Comparison of ENCODE assay signal across 22 cellular contexts in genomic region chr2:95052804-95053535, GRCh38. TPM values are rescaled to one million over a fixed set of nuclear protein-coding genes. Genes with fewer than 3 reads are reported as not detected.
DNase-seq lines count a peak whose midpoint lies in the region; ATAC-seq and TF ChIP-seq lines count a peak whose summit lies in the region.
"Had no signal": no experiment of that assay in that cellular context is flagged by ENCODE, and none has a peak within 500 bp of the region (broad histone marks: within the 10 kb centered on the region; RNA-seq: fewer than 3 reads in every experiment).

No MANE protein-coding gene starts in this region.

- H3K4me3 Mint-ChIP-seq in stimulated activated naive CD8-positive, alpha-beta T cell treated with anti-CD3 and anti-CD28 coated beads, Interleukin-15, amount 100 ng/mL, for 72 hours: peak overlapping the region; percentile 56 to 65
- no peak overlapping the region for H3K4me3 Mint-ChIP-seq in endodermal cell
- H3K4me3 Mint-ChIP-seq: effector memory CD8-positive, alpha-beta T cell; type B pancreatic cell had no signal

- WGBS in endodermal cell (ENCODE audit: insufficient coverage in 1 of 2, insufficient read length in 1 of 2), 2 experiments: 87 to 89% methylated on average over 11 to 15 of the region's 15 CpGs

- H3K27ac ChIP-seq in OCI-LY1 (ENCODE audit: low read depth, low read length, poor library complexity, severe bottlenecking) (no peak overlapping the region), endodermal cell (ENCODE audit: low read depth, low read length) (no peak overlapping the region), upper lobe of right lung (no peak overlapping the region)
- H3K27ac ChIP-seq: cardiac muscle cell, right atrium auricular region had no signal

- H3K9me3 Mint-ChIP-seq in stimulated activated naive CD8-positive, alpha-beta T cell treated with anti-CD3 and anti-CD28 coated beads, Interleukin-15, amount 100 ng/mL, for 72 hours: no peaks in the 10 kb centered on the region
- no peaks in the 10 kb centered on the region for H3K9me3 Mint-ChIP-seq in endodermal cell
- H3K9me3 Mint-ChIP-seq: activated T-cell treated with anti-CD3 and anti-CD28 coated beads, Interleukin-2, amount 50 U/mL, for 72 hours; effector memory CD8-positive, alpha-beta T cell; type B pancreatic cell had no signal

- H3K27me3 ChIP-seq in OCI-LY1 (ENCODE audit: insufficient read depth, low read length) (no peaks in the 10 kb centered on the region; the same call in 1 of the 2 replicates), endodermal cell (ENCODE audit: control insufficient read depth, insufficient read depth, low read length, poor library complexity, severe bottlenecking) (peaks cover 6% of the 10 kb centered on the region), upper lobe of right lung (no peaks in the 10 kb centered on the region)
- H3K27me3 ChIP-seq: right atrium auricular region had no signal

- TF ChIP-seq CTCF in OCI-LY1 (IDR thresholded peaks at IDR 0.05; ENCODE audit: low read length) (peak; percentile 22; the same call in 1 of the 2 replicates), endodermal cell (conservative IDR thresholded peaks at IDR 0.05) (peak; percentile 57), upper lobe of right lung (IDR thresholded peaks at IDR 0.05) (no peak)

- H3K27me3 Mint-ChIP-seq in stimulated activated naive CD8-positive, alpha-beta T cell treated with anti-CD3 and anti-CD28 coated beads, Interleukin-15, amount 100 ng/mL, for 72 hours: no peaks in the 10 kb centered on the region
- peaks cover 13% of the 10 kb centered on the region for H3K27me3 Mint-ChIP-seq in endodermal cell (ENCODE audit: insufficient read depth)
- H3K27me3 Mint-ChIP-seq: type B pancreatic cell had no signal

- H4K20me1 ChIP-seq in OCI-LY1 (ENCODE audit: insufficient read depth, low read length): no peaks in the 10 kb centered on the region

- peaks cover 97% of the 10 kb centered on the region for H3K4me1 Mint-ChIP-seq in stimulated activated naive CD8-positive, alpha-beta T cell treated with anti-CD3 and anti-CD28 coated beads, Interleukin-15, amount 100 ng/mL, for 72 hours
- peaks cover 2% of the 10 kb centered on the region for H3K4me1 Mint-ChIP-seq in endodermal cell

- H3K9me2 ChIP-seq in OCI-LY1 (ENCODE audit: low read depth, low read length): no peaks in the 10 kb centered on the region

- DNase-seq in stimulated activated naive CD8-positive, alpha-beta T cell treated with anti-CD3 and anti-CD28 coated beads, Interleukin-15, amount 100 ng/mL, for 72 hours: no peak
- no peak for DNase-seq in stimulated activated naive CD8-positive, alpha-beta T cell treated with anti-CD3 and anti-CD28 coated beads, Interleukin-15, Interleukin-2, amounts not matched to agents 100 U/mL and 50 U/mL, for 24 hours
- DNase-seq in endodermal cell: no peak
- peak; percentile 33 for DNase-seq in upper lobe of right lung
- DNase-seq in G401 (ENCODE audit: low spot score): no peak
- DNase-seq in stimulated activated CD4-positive, alpha-beta T cell treated with anti-CD3 and anti-CD28 coated beads, Interleukin-4, amount 100 ng/mL, for 1 hour: no peak
- DNase-seq: Calu3; effector memory CD8-positive, alpha-beta T cell; glutamatergic neuron; GOT3; left ventricle myocardium superior; NCI-H1105 treated with DMSO at 0.1 percent for 48 hours; NCI-H2171 treated with DMSO at 0.1 percent for 48 hours; NCI-H748 treated with DMSO at 0.1 percent for 48 hours had no signal

- no peak overlapping the region for H2AFZ ChIP-seq in OCI-LY1 (ENCODE audit: low read length)

- no peak for ATAC-seq in stimulated activated naive CD8-positive, alpha-beta T cell treated with anti-CD3 and anti-CD28 coated beads, Interleukin-15, amount 100 ng/mL, for 72 hours
- ATAC-seq in stimulated activated naive CD8-positive, alpha-beta T cell treated with anti-CD3 and anti-CD28 coated beads, Interleukin-15, Interleukin-2, amounts not matched to agents 100 U/mL and 50 U/mL, for 24 hours: no peak
- ATAC-seq in upper lobe of right lung (no peak), GM19397 (IDR thresholded peaks at IDR 0.05; ENCODE audit: unreplicated experiment) (no peak)
- ATAC-seq: effector memory CD8-positive, alpha-beta T cell had no signal

- in situ Hi-C loops in G401 (cut with HindIII; ENCODE audit: low sequenced_read_pairs): no loop called here

- H3K9me3 ChIP-seq in OCI-LY1 (ENCODE audit: low read length): no peaks in the 10 kb centered on the region
- no peaks in the 10 kb centered on the region for H3K9me3 ChIP-seq in endodermal cell (ENCODE audit: control insufficient read depth, low read length)
- no peaks in the 10 kb centered on the region for H3K9me3 ChIP-seq in upper lobe of right lung
- H3K9me3 ChIP-seq: right atrium auricular region had no signal

- H3K27ac Mint-ChIP-seq in stimulated activated naive CD8-positive, alpha-beta T cell treated with anti-CD3 and anti-CD28 coated beads, Interleukin-15, amount 100 ng/mL, for 72 hours: no peak overlapping the region
- no peak overlapping the region for H3K27ac Mint-ChIP-seq in endodermal cell
- H3K27ac Mint-ChIP-seq: effector memory CD8-positive, alpha-beta T cell; type B pancreatic cell had no signal

- no peak overlapping the region for H3K4me2 ChIP-seq in OCI-LY1 (ENCODE audit: low read length)

- H3K9ac ChIP-seq in OCI-LY1 (ENCODE audit: low read length) (no peak overlapping the region), endodermal cell (ENCODE audit: extremely low read depth, low read length, poor library complexity, severe bottlenecking) (no peak overlapping the region)

- intact Hi-C loops in upper lobe of right lung (cut with DNase I): no loop called here

- H3K79me2 ChIP-seq in OCI-LY1 (ENCODE audit: insufficient read depth, low read length): no peaks in the 10 kb centered on the region

- H3K36me3 ChIP-seq in OCI-LY1 (ENCODE audit: insufficient read depth, low read length): no peaks in the 10 kb centered on the region
- no peaks in the 10 kb centered on the region for H3K36me3 ChIP-seq in endodermal cell (ENCODE audit: control insufficient read depth, insufficient read depth, low read length)
- no peaks in the 10 kb centered on the region for H3K36me3 ChIP-seq in upper lobe of right lung
- H3K36me3 ChIP-seq: cardiac muscle cell, right atrium auricular region had no signal

- H3F3A ChIP-seq in OCI-LY1 (ENCODE audit: insufficient read depth, low read length): no peaks in the 10 kb centered on the region

- no peaks in the 10 kb centered on the region for H3K4me1 ChIP-seq in OCI-LY1 (ENCODE audit: insufficient read depth, low read length, severe bottlenecking)
- H3K4me1 ChIP-seq in endodermal cell (ENCODE audit: control insufficient read depth, insufficient read depth, low read length): no peaks in the 10 kb centered on the region
- H3K4me1 ChIP-seq in upper lobe of right lung: no peaks in the 10 kb centered on the region
- H3K4me1 ChIP-seq: right atrium auricular region had no signal

- no peaks in the 10 kb centered on the region for H3K36me3 Mint-ChIP-seq in endodermal cell (ENCODE audit: low read depth)
- H3K36me3 Mint-ChIP-seq: type B pancreatic cell had no signal

- H3K4me3 ChIP-seq in OCI-LY1 (ENCODE audit: low read depth, low read length, poor library complexity, severe bottlenecking) (no peak overlapping the region), endodermal cell (ENCODE audit: low read length) (no peak overlapping the region), upper lobe of right lung (no peak overlapping the region)
- H3K4me3 ChIP-seq: cardiac muscle cell, right atrium auricular region had no signal

RNA-seq across cellular contexts. Expression of gene MAL, which starts 27.5 kb away (rescaled TPM):
- not detected for total RNA-seq in endodermal cell
- 10.1 TPM for polyA plus RNA-seq in endodermal cell (2013, experiment 1 of 2)
- 9.4 TPM for polyA plus RNA-seq in endodermal cell (2013, experiment 2 of 2)
- total RNA-seq in upper lobe of right lung: 21.2 TPM
- total RNA-seq in G401 (2014; rRNA removed; shearing (Covaris generic)): not detected in 2 replicates
- total RNA-seq: Calu3, cardiac muscle cell, LHCN-M2, SK-MEL-5 had no signal
- polyA plus RNA-seq: cardiac muscle cell had no signal

Comparison
In these comparisons a context has a peak if more than half of its experiments do, and no peak if none do; other contexts are left out.
1. RNA of gene MAL, which starts 27.5 kb away (total RNA-seq): 21.2 TPM in upper lobe of right lung (single experiment); not detected in endodermal cell and not detected in G401; every median in the first group is over 10 times any median in the second.